In genomic region chr4:18689308-18689915, GRCh38 we compare ENCODE assay signal across 9 cellular contexts.
DNase-seq lines count a peak whose midpoint lies in the region; ATAC-seq and TF ChIP-seq lines count a peak whose summit lies in the region.
"Had no signal": no experiment of that assay in that cellular context is flagged by ENCODE, and none has a peak within 500 bp of the region (broad histone marks: within the 10 kb centered on the region; RNA-seq: fewer than 3 reads in every experiment).

No MANE protein-coding gene starts in this region.

- no peaks in the 10 kb centered on the region for H3K79me1 ChIP-seq in IMR-90 (ENCODE audit: low read depth in 1 of 2, low read length in 2 of 2)

- H2AFZ ChIP-seq in DND-41 (ENCODE audit: low read depth, low read length), result no peak overlapping the region
- no peak overlapping the region for H2AFZ ChIP-seq in IMR-90 (replicated peaks; ENCODE audit: low read length, poor library complexity)

- no peak overlapping the region for H2BK120ac ChIP-seq in IMR-90 (ENCODE audit: low read depth, low read length)

- POLR2A ChIA-PET in IMR-90 (lab: Charles Lee; ENCODE audit: unreplicated experiment), result no interaction called here

- H3K9me1 ChIP-seq in IMR-90 (ENCODE audit: insufficient read depth, low read length), result no peaks in the 10 kb centered on the region

- TF ChIP-seq CTCF in DND-41 (IDR thresholded peaks at IDR 0.05; ENCODE audit: borderline replicate concordance, extremely low read depth, low read length, poor library complexity, severe bottlenecking) (peak; percentile 91), IMR-90 (conservative IDR thresholded peaks at IDR 0.05; ENCODE audit: low read depth, low read length) (peak; percentile 82)

- peak; percentile 89 for TF ChIP-seq RAD21 in IMR-90 (IDR thresholded peaks at IDR 0.05; ENCODE audit: low read length)

- no peak overlapping the region for H3K9ac ChIP-seq in DND-41 (ENCODE audit: low read depth, low read length)
- H3K9ac ChIP-seq in IMR-90 (ENCODE audit: low read depth, low read length), result no peak overlapping the region

- H3K27me3 ChIP-seq in DND-41 (ENCODE audit: insufficient read depth, low read length, poor library complexity) (peaks cover 10% of the 10 kb centered on the region), IMR-90 (ENCODE audit: control insufficient read depth, insufficient read depth, low read length) (no peaks in the 10 kb centered on the region)

- H4K5ac ChIP-seq in IMR-90 (ENCODE audit: low read depth, low read length), result no peak overlapping the region

- no peaks in the 10 kb centered on the region for H3K36me3 ChIP-seq in DND-41 (ENCODE audit: insufficient read depth, low read length)
- no peaks in the 10 kb centered on the region for H3K36me3 ChIP-seq in IMR-90 (ENCODE audit: control insufficient read depth, insufficient read depth, low read length)

- H3K18ac ChIP-seq in IMR-90 (ENCODE audit: low read depth, low read length), result no peak overlapping the region

- peak; percentile 49 for DNase-seq in DND-41
- peak; percentile 66 for DNase-seq in IMR-90
- peak; percentile 10 for DNase-seq in SKM-1 (lab: John Stamatoyannopoulos, UW; ENCODE audit: unreplicated experiment)
- peak in 32 of 61 donors; percentile 1 to 71 (median 8) for DNase-seq in caudate nucleus (lab: John Stamatoyannopoulos, UW)
- peak; percentile 65 for DNase-seq in kidney tubule cell (ENCODE audit: low spot score)
- peak; percentile 6 for DNase-seq in stimulated activated CD8-positive, alpha-beta memory T cell treated with anti-CD3 and anti-CD28 coated beads, Interleukin-12 subunit alpha, Interleukin-12 subunit beta, amount 100 ng/mL, for 1 hour (ENCODE audit: low read depth)

- H2AK5ac ChIP-seq in IMR-90 (ENCODE audit: low read depth, low read length), result no peak overlapping the region

- no TSS peak for BruUV-seq in IMR-90 (replicated peaks; lab: Mats Ljungman, UMichigan)

- dilution Hi-C loops in IMR-90 (cut with HindIII; ENCODE audit: low sequenced_read_pairs, unreplicated experiment), result no loop called here

- H3K4me3 ChIP-seq in DND-41 (ENCODE audit: low read depth in 1 of 2, low read length in 2 of 2) (no peak overlapping the region), IMR-90 (ENCODE audit: insufficient read depth, low read depth, low read length) (no peak overlapping the region)

- H4K8ac ChIP-seq in IMR-90 (ENCODE audit: low read depth in 2 of 2, low read length in 2 of 2), result no peak overlapping the region

- H2BK15ac ChIP-seq in IMR-90 (ENCODE audit: low read depth, low read length), result no peak overlapping the region

- peak; percentile 62; the same call in 2 of the 3 replicates for ATAC-seq in DND-41 (ENCODE audit: insufficient read depth, low read depth)
- ATAC-seq in GM19438 (IDR thresholded peaks at IDR 0.05; ENCODE audit: low read depth, unreplicated experiment), result peak; percentile 65
- peak; percentile 74; the same call in 1 of the 2 replicates for ATAC-seq in IMR-90 (ENCODE audit: low read depth)
- no peak for ATAC-seq in GM18505 (IDR thresholded peaks at IDR 0.05; ENCODE audit: unreplicated experiment)
- ATAC-seq: activated naive CD4-positive, alpha-beta T cell treated with anti-CD3 and anti-CD28 coated beads, Interleukin-2, amount 50 U/mL, for 72 hours had no signal

- CTCF ChIA-PET in IMR-90 (lab: Yijun Ruan, JAX), result interaction anchor here (0.6 kb wide), 1 partner anchor 10 kb away, joined by 5 read pairs; no protein-coding TSS in a partner anchor

- H4K20me1 ChIP-seq in DND-41 (ENCODE audit: insufficient read depth, low read length) (no peaks in the 10 kb centered on the region), IMR-90 (ENCODE audit: insufficient read depth, low read length) (no peaks in the 10 kb centered on the region)

- H2AK9ac ChIP-seq in IMR-90 (replicated peaks; ENCODE audit: low read depth, low read length, poor library complexity), result no peak overlapping the region

- no peak overlapping the region for H3K56ac ChIP-seq in IMR-90 (ENCODE audit: extremely low read depth, insufficient read depth, low read length)

- no peaks in the 10 kb centered on the region for H3K79me2 ChIP-seq in DND-41 (ENCODE audit: insufficient read depth, low read length)

- H4K91ac ChIP-seq in IMR-90 (ENCODE audit: insufficient read depth, low read depth, low read length), result no peak overlapping the region

- no peak overlapping the region for H2BK20ac ChIP-seq in IMR-90 (ENCODE audit: low read depth, low read length)

- in situ Hi-C loops in IMR-90 (cut with MboI; ENCODE audit: low sequenced_read_pairs), result loop anchor here (10.0 to 25.0 kb wide), 4 partner anchors 1548 to 1995 kb away; no protein-coding TSS in a partner anchor

- H3K14ac ChIP-seq in IMR-90 (replicated peaks; ENCODE audit: low read depth, low read length), result no peak overlapping the region

- no peak overlapping the region for H2BK5ac ChIP-seq in IMR-90 (ENCODE audit: low read depth, low read length, poor library complexity, severe bottlenecking)

- no CpG with 5 or more reads among the region's 6 CpGs for WGBS in IMR-90 (ENCODE audit: extremely low coverage in 2 of 2, insufficient read length in 1 of 2), 2 experiments

- H3K4me2 ChIP-seq in DND-41 (ENCODE audit: insufficient read depth, low read length) (no peak overlapping the region), IMR-90 (ENCODE audit: low read depth, low read length) (no peak overlapping the region)

- H3K27ac ChIP-seq in DND-41 (ENCODE audit: low read length) (no peak overlapping the region), IMR-90 (ENCODE audit: insufficient read depth, low read length) (no peak overlapping the region), caudate nucleus (ENCODE audit: low read depth, low read length) (no peak overlapping the region)

- intact Hi-C loops in IMR-90 (cut with micrococcal nuclease), result loop anchor here (1.0 to 10.0 kb wide), 5 partner anchors 243 to 1865 kb away; partner anchors contain the start of gene SLIT2

- TF ChIP-seq POLR2A in IMR-90 (IDR thresholded peaks at IDR 0.05; ENCODE audit: low read depth, low read length) (no peak), GM18505 (IDR thresholded peaks at IDR 0.05; ENCODE audit: borderline replicate concordance, extremely low read depth, insufficient read depth, insufficient read length) (no peak)

- no peak overlapping the region for H3K4ac ChIP-seq in IMR-90 (ENCODE audit: low read depth, low read length)

- H3K4me1 ChIP-seq in DND-41 (ENCODE audit: insufficient read depth, low read length) (no peaks in the 10 kb centered on the region), IMR-90 (ENCODE audit: control insufficient read depth, insufficient read depth, low read length) (no peaks in the 10 kb centered on the region)

- H3K9me3 ChIP-seq in DND-41 (ENCODE audit: insufficient read depth, low read length, severe bottlenecking) (no peaks in the 10 kb centered on the region), IMR-90 (ENCODE audit: control insufficient read depth, insufficient read depth, low read length) (no peaks in the 10 kb centered on the region)

- H3K23ac ChIP-seq in IMR-90 (ENCODE audit: low read depth, low read length), result no peak overlapping the region

TF ChIP-seq in IMR-90, 13 proteins besides CTCF, POLR2A, EP300 and RAD21:
- peak; percentile 81 for TF ChIP-seq SMC3 (IDR thresholded peaks at IDR 0.05; ENCODE audit: low read depth, low read length)
- TF ChIP-seq RCOR1 (IDR thresholded peaks at IDR 0.05; ENCODE audit: insufficient replicate concordance, low read length), result no peak

Comparison
In these comparisons a context has a peak if more than half of its experiments do, and no peak if none do; other contexts are left out.
1. DNase-seq: peak in every context shown above with its lines; median percentile 66 in IMR-90; 65 in kidney tubule cell; 49 in DND-41; 10 in SKM-1; 8 in caudate nucleus; 6 in stimulated activated CD8-positive, alpha-beta memory T cell treated with anti-CD3 and anti-CD28 coated beads, Interleukin-12 subunit alpha, Interleukin-12 subunit beta, amount 100 ng/mL, for 1 hour.